ENCODE assay signal across 1 cellular context in the genomic region with DNA sequence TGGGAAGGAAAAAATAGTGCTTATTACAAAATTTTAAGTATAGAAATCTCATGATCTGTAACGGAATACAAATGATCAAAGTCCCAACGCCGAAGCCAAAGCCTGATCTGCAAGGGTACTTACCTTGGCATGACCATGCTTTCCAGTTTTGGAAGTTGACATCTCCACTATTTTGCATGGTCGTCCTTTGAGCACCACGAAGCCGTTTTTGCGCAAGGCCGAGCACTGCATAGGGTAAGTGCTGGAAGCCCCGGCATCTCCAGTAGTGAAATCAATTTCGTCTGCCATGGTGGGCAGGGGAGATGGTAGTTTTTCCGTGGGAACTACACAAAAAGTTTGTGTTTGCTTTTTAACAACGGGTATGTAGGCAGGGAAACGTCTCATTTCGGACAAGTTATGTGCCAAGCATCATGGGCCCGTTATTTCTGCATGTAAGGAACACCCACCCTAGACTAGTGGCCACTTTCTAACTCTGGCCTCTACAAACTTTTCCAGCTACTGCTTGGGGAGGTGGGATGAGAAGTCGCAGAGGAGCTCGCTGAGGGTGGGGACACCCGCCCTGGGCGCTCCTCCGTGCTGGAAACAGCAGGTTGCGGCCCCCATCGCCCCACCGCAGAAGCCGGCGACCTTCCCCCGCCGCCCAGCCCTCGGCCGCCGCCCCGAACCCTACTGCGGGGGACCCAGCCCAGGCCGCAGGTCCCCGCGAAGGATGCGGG.
TF ChIP-seq lines count a peak whose summit lies in the region.

No MANE protein-coding gene starts in this region.

TF ChIP-seq in K562, 482 proteins besides CTCF, POLR2A, EP300 and RAD21 (continued from another document):
- TF ChIP-seq, protein P1, sequence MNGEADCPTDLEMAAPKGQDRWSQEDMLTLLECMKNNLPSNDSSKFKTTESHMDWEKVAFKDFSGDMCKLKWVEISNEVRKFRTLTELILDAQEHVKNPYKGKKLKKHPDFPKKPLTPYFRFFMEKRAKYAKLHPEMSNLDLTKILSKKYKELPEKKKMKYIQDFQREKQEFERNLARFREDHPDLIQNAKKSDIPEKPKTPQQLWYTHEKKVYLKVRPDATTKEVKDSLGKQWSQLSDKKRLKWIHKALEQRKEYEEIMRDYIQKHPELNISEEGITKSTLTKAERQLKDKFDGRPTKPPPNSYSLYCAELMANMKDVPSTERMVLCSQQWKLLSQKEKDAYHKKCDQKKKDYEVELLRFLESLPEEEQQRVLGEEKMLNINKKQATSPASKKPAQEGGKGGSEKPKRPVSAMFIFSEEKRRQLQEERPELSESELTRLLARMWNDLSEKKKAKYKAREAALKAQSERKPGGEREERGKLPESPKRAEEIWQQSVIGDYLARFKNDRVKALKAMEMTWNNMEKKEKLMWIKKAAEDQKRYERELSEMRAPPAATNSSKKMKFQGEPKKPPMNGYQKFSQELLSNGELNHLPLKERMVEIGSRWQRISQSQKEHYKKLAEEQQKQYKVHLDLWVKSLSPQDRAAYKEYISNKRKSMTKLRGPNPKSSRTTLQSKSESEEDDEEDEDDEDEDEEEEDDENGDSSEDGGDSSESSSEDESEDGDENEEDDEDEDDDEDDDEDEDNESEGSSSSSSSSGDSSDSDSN (IDR thresholded peaks at IDR 0.05; ENCODE audit: borderline replicate concordance in 1 of 2, low read depth in 2 of 2, low read length in 2 of 2), result 0 out of 4 replicates have a peak, but pooled peaks of 1 of the 2 experiments have one; percentile 1
- TF ChIP-seq ZNF830 (CRISPR knock-in tag; IDR thresholded peaks at IDR 0.05) (0 out of 2 replicates have a peak, but pooled peaks have one; percentile 34), MTA3 (IDR thresholded peaks at IDR 0.05; ENCODE audit: borderline replicate concordance) (0 out of 2 replicates have a peak, but pooled peaks have one; percentile 31), RBBP5 (IDR thresholded peaks at IDR 0.05; ENCODE audit: borderline replicate concordance, insufficient read depth, low read length, poor library complexity, severe bottlenecking) (peak; percentile 65), SRSF9 (IDR thresholded peaks at IDR 0.05; ENCODE audit: borderline replicate concordance, low read depth, low read length) (no peak), LCOR (CRISPR knock-in tag; IDR thresholded peaks at IDR 0.05) (no peak)
- TF ChIP-seq, protein P2, sequence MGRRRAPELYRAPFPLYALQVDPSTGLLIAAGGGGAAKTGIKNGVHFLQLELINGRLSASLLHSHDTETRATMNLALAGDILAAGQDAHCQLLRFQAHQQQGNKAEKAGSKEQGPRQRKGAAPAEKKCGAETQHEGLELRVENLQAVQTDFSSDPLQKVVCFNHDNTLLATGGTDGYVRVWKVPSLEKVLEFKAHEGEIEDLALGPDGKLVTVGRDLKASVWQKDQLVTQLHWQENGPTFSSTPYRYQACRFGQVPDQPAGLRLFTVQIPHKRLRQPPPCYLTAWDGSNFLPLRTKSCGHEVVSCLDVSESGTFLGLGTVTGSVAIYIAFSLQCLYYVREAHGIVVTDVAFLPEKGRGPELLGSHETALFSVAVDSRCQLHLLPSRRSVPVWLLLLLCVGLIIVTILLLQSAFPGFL (CRISPR knock-in tag; IDR thresholded peaks at IDR 0.05), result 0 out of 2 replicates have a peak, but pooled peaks have one; percentile 47
- TF ChIP-seq, protein P3, sequence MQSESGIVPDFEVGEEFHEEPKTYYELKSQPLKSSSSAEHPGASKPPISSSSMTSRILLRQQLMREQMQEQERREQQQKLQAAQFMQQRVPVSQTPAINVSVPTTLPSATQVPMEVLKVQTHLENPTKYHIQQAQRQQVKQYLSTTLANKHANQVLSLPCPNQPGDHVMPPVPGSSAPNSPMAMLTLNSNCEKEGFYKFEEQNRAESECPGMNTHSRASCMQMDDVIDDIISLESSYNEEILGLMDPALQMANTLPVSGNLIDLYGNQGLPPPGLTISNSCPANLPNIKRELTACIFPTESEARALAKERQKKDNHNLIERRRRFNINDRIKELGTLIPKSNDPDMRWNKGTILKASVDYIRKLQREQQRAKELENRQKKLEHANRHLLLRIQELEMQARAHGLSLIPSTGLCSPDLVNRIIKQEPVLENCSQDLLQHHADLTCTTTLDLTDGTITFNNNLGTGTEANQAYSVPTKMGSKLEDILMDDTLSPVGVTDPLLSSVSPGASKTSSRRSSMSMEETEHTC (IDR thresholded peaks at IDR 0.05), result no peak
- TF ChIP-seq, protein P4, sequence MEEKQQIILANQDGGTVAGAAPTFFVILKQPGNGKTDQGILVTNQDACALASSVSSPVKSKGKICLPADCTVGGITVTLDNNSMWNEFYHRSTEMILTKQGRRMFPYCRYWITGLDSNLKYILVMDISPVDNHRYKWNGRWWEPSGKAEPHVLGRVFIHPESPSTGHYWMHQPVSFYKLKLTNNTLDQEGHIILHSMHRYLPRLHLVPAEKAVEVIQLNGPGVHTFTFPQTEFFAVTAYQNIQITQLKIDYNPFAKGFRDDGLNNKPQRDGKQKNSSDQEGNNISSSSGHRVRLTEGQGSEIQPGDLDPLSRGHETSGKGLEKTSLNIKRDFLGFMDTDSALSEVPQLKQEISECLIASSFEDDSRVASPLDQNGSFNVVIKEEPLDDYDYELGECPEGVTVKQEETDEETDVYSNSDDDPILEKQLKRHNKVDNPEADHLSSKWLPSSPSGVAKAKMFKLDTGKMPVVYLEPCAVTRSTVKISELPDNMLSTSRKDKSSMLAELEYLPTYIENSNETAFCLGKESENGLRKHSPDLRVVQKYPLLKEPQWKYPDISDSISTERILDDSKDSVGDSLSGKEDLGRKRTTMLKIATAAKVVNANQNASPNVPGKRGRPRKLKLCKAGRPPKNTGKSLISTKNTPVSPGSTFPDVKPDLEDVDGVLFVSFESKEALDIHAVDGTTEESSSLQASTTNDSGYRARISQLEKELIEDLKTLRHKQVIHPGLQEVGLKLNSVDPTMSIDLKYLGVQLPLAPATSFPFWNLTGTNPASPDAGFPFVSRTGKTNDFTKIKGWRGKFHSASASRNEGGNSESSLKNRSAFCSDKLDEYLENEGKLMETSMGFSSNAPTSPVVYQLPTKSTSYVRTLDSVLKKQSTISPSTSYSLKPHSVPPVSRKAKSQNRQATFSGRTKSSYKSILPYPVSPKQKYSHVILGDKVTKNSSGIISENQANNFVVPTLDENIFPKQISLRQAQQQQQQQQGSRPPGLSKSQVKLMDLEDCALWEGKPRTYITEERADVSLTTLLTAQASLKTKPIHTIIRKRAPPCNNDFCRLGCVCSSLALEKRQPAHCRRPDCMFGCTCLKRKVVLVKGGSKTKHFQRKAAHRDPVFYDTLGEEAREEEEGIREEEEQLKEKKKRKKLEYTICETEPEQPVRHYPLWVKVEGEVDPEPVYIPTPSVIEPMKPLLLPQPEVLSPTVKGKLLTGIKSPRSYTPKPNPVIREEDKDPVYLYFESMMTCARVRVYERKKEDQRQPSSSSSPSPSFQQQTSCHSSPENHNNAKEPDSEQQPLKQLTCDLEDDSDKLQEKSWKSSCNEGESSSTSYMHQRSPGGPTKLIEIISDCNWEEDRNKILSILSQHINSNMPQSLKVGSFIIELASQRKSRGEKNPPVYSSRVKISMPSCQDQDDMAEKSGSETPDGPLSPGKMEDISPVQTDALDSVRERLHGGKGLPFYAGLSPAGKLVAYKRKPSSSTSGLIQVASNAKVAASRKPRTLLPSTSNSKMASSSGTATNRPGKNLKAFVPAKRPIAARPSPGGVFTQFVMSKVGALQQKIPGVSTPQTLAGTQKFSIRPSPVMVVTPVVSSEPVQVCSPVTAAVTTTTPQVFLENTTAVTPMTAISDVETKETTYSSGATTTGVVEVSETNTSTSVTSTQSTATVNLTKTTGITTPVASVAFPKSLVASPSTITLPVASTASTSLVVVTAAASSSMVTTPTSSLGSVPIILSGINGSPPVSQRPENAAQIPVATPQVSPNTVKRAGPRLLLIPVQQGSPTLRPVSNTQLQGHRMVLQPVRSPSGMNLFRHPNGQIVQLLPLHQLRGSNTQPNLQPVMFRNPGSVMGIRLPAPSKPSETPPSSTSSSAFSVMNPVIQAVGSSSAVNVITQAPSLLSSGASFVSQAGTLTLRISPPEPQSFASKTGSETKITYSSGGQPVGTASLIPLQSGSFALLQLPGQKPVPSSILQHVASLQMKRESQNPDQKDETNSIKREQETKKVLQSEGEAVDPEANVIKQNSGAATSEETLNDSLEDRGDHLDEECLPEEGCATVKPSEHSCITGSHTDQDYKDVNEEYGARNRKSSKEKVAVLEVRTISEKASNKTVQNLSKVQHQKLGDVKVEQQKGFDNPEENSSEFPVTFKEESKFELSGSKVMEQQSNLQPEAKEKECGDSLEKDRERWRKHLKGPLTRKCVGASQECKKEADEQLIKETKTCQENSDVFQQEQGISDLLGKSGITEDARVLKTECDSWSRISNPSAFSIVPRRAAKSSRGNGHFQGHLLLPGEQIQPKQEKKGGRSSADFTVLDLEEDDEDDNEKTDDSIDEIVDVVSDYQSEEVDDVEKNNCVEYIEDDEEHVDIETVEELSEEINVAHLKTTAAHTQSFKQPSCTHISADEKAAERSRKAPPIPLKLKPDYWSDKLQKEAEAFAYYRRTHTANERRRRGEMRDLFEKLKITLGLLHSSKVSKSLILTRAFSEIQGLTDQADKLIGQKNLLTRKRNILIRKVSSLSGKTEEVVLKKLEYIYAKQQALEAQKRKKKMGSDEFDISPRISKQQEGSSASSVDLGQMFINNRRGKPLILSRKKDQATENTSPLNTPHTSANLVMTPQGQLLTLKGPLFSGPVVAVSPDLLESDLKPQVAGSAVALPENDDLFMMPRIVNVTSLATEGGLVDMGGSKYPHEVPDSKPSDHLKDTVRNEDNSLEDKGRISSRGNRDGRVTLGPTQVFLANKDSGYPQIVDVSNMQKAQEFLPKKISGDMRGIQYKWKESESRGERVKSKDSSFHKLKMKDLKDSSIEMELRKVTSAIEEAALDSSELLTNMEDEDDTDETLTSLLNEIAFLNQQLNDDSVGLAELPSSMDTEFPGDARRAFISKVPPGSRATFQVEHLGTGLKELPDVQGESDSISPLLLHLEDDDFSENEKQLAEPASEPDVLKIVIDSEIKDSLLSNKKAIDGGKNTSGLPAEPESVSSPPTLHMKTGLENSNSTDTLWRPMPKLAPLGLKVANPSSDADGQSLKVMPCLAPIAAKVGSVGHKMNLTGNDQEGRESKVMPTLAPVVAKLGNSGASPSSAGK (IDR thresholded peaks at IDR 0.05), result 0 out of 2 replicates have a peak, but pooled peaks have one; percentile 15
